Comparison of ENCODE assay signal across 8 cellular contexts in the genomic region with DNA sequence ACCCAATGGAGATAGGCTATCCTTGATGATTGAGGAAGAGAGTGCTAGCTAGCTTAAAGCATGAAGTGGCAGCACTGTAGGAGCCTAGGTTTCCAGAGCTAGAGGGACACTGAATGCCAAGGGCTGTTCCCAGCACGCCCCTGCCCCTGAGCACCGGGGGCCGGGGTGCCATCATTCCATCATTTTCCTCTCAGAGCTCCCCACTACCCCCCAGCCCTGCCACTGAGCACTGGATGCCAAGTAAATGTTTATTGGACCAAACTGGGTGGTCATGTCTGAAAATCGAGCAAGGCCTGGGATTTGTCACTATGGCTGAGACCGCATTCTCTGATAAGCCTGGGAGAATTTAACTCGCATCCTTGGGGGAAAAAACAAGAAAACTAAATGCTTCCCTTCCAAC.
"Had no signal": no experiment of that assay in that cellular context is flagged by ENCODE, and none has a peak within 500 bp of the region (broad histone marks: within the 10 kb centered on the region; RNA-seq: fewer than 3 reads in every experiment).

No MANE protein-coding gene starts in this region.

- H3K27ac Mint-ChIP-seq: GM23338, IgD-negative memory B cell had no signal

- H2AFZ ChIP-seq: GM23338 had no signal

- H3K4me3 ChIP-seq: GM23338 had no signal

- H3K4me3 Mint-ChIP-seq: GM23338, H9, IgD-negative memory B cell had no signal

- H3K9me3 Mint-ChIP-seq: GM23338, H9, IgD-negative memory B cell had no signal

- ATAC-seq: GM23338 had no signal

- FAIRE-seq: H1, H54, HTR-8/SVneo had no signal

- H3K36me3 Mint-ChIP-seq: IgD-negative memory B cell had no signal

- H3K4me1 Mint-ChIP-seq: IgD-negative memory B cell had no signal

- H3K4me2 ChIP-seq: GM23338 had no signal

- DNase-seq: H9, HCEC 1CT, KBM-7 had no signal
